Comparison of ENCODE assay signal across 11 cellular contexts in genomic region chr7:29297194-29297890, GRCh38.
DNase-seq lines count a peak whose midpoint lies in the region; ATAC-seq, FAIRE-seq and TF ChIP-seq lines count a peak whose summit lies in the region.
"Had no signal": no experiment of that assay in that cellular context is flagged by ENCODE, and none has a peak within 500 bp of the region (broad histone marks: within the 10 kb centered on the region; RNA-seq: fewer than 3 reads in every experiment).

No MANE protein-coding gene starts in this region.

- ATAC-seq in HepG2 (no peak), GM18520 (IDR thresholded peaks at IDR 0.05; ENCODE audit: unreplicated experiment) (no peak)

- CTCF ChIA-PET in SK-N-SH (lab: Yijun Ruan, JAX), result interaction anchor here (1.0 to 1.7 kb wide), 6 partner anchors 10 to 376 kb away, joined by 3 to 8 read pairs (median 4); partner anchors contain the start of gene CHN2
- CTCF ChIA-PET in HepG2 (lab: Yijun Ruan, JAX; ENCODE audit: low intra/inter-chr PET ratio, low total read pairs), result no interaction called here

- no peak overlapping the region for H3K56ac ChIP-seq in H9 (ENCODE audit: insufficient read length, low read depth, low read length)

- no peak overlapping the region for H4K91ac ChIP-seq in H9 (ENCODE audit: insufficient read length, low read depth, low read length)

- H3K79me2 ChIP-seq in H9 (ENCODE audit: insufficient read depth, low read length) (no peaks in the 10 kb centered on the region), SK-N-SH (ENCODE audit: insufficient read depth) (no peaks in the 10 kb centered on the region), HepG2 (ENCODE audit: insufficient read depth, low read length) (peaks cover 49% of the 10 kb centered on the region)

- H3K36me3 Mint-ChIP-seq in H9 (ENCODE audit: insufficient read depth in 1 of 3, low read depth in 3 of 3), result no peaks in the 10 kb centered on the region

- no peak overlapping the region for H2BK120ac ChIP-seq in H9 (ENCODE audit: low read depth, low read length, poor library complexity, severe bottlenecking)

- H3K4me1 Mint-ChIP-seq in H9, result peaks cover 66 to 73% of the 10 kb centered on the region in 2 experiments

- no peak overlapping the region for H3K4me3 ChIP-seq in SK-N-SH (ENCODE audit: low read depth in 2 of 2, low read length in 1 of 2)
- H3K4me3 ChIP-seq in HepG2 (replicated peaks in 1 of 3; ENCODE audit: insufficient read depth in 1 of 3, low read depth in 2 of 3, low read length in 3 of 3), result no peak overlapping the region

- POLR2A ChIA-PET in SK-N-SH (lab: Yijun Ruan, JAX), result no interaction called here
- POLR2A ChIA-PET in HepG2 (lab: Yijun Ruan, JAX), result no interaction called here

- no peak overlapping the region for H3T11ph ChIP-seq in H9 (ENCODE audit: low read length)

- DNase-seq in H9 (peak; percentile 76), SK-N-SH (no peak), HepG2 (ENCODE audit: low spot score) (no peak), GM03348 (ENCODE audit: low spot score) (no peak)
- no peak for DNase-seq in NK-92 treated with Interleukin-12 subunit alpha and Interleukin-12 subunit beta, amount 100 ng/mL, for 24 hours (lab: John Stamatoyannopoulos, UW)
- no peak for DNase-seq in activated CD4-positive, CD25-positive, alpha-beta regulatory T cell (lab: John Stamatoyannopoulos, UW)
- DNase-seq: NCI-H226, SW 1271 had no signal

- no peak overlapping the region for H3K4me2 ChIP-seq in H9 (ENCODE audit: insufficient read depth, insufficient read length, low read length)
- no peak overlapping the region for H3K4me2 ChIP-seq in SK-N-SH
- no peak overlapping the region for H3K4me2 ChIP-seq in HepG2 (ENCODE audit: low read depth, low read length)

- H2BK15ac ChIP-seq in H9 (ENCODE audit: low read depth, low read length), result no peak overlapping the region

- intact Hi-C loops in HepG2 (cut with micrococcal nuclease; ENCODE audit: unreplicated experiment), result no loop called here

- no peak overlapping the region; the same call in 1 of the 2 replicates for H3K14ac ChIP-seq in H9 (ENCODE audit: insufficient read depth, low read length)

- H3K18ac ChIP-seq in H9 (ENCODE audit: insufficient read length, low read depth, low read length), result no peak overlapping the region

- in situ Hi-C loops in HepG2 (cut with HindIII; ENCODE audit: extremely low pct_ligation_motif_present, low pct_unique_long_range_greater_than_20kb), result no loop called here

- no peak overlapping the region for H2AK5ac ChIP-seq in H9 (ENCODE audit: insufficient read length, low read length)

- H3K79me1 ChIP-seq in H9 (ENCODE audit: insufficient read depth, low read depth, low read length, poor library complexity, severe bottlenecking), result no peaks in the 10 kb centered on the region

- H3K23ac ChIP-seq in H9 (ENCODE audit: insufficient read length, low read depth, low read length), result no peak overlapping the region

- H4K5ac ChIP-seq in H9 (ENCODE audit: insufficient read length, low read depth, low read length), result no peak overlapping the region

- no peak for FAIRE-seq in HepG2 (lab: Jason Lieb, UNC)

- H3K27ac ChIP-seq in H9 (ENCODE audit: insufficient read length, low read depth, low read length), result no peak overlapping the region
- H3K27ac ChIP-seq in SK-N-SH (ENCODE audit: low read depth in 2 of 2, low read length in 1 of 2), result no peak overlapping the region
- H3K27ac ChIP-seq in HepG2 (ENCODE audit: extremely low read length, insufficient read depth, low read length), result no peak overlapping the region

- H3K4me1 ChIP-seq in ES-I3 (ENCODE audit: insufficient read depth, low read length), result peaks cover 32% of the 10 kb centered on the region
- H3K4me1 ChIP-seq in H9 (ENCODE audit: insufficient read depth, low read length), result peaks cover 11% of the 10 kb centered on the region; the same call in 1 of the 2 replicates
- H3K4me1 ChIP-seq in SK-N-SH (ENCODE audit: control insufficient read depth in 1 of 2, insufficient read depth in 2 of 2, low read depth in 1 of 2, low read length in 1 of 2), result peaks cover 0 to 3% of the 10 kb centered on the region in 2 experiments; a peak in 2 of 4 replicates
- peaks cover 82% of the 10 kb centered on the region for H3K4me1 ChIP-seq in HepG2 (ENCODE audit: insufficient read depth, low read length)

- H3K9me3 ChIP-seq in ES-I3 (ENCODE audit: control insufficient read depth, insufficient read depth, low read length), result no peaks in the 10 kb centered on the region
- H3K9me3 ChIP-seq in H9 (ENCODE audit: control insufficient read depth, low read depth, low read length), result no peaks in the 10 kb centered on the region
- no peaks in the 10 kb centered on the region for H3K9me3 ChIP-seq in SK-N-SH
- H3K9me3 ChIP-seq in HepG2 (ENCODE audit: low read length), result no peaks in the 10 kb centered on the region

- TF ChIP-seq EP300 in SK-N-SH (IDR thresholded peaks at IDR 0.05; ENCODE audit: borderline replicate concordance in 1 of 2, low read depth in 1 of 2, low read length in 1 of 2) (no peak), HepG2 (IDR thresholded peaks at IDR 0.05; ENCODE audit: low read depth in 2 of 2, low read length in 2 of 2) (no peak), HepG2 (CRISPR knock-in tag; IDR thresholded peaks at IDR 0.05; ENCODE audit: borderline replicate concordance) (no peak)

- no peak overlapping the region for H4K8ac ChIP-seq in H9 (replicated peaks; ENCODE audit: insufficient read length, low read depth, low read length)

- no peaks in the 10 kb centered on the region for H3K9me2 ChIP-seq in SK-N-SH

- H2BK5ac ChIP-seq in H9 (ENCODE audit: insufficient read length, low read length), result no peak overlapping the region

- H3K27me3 ChIP-seq in H9 (ENCODE audit: insufficient read depth, low read length) (no peaks in the 10 kb centered on the region), SK-N-SH (ENCODE audit: insufficient read depth) (no peaks in the 10 kb centered on the region; the same call in 1 of the 2 replicates), HepG2 (ENCODE audit: control insufficient read depth in 1 of 2, insufficient read depth in 2 of 2, low read length in 2 of 2) (no peaks in the 10 kb centered on the region)

- no peaks in the 10 kb centered on the region for H3K36me3 ChIP-seq in ES-I3 (ENCODE audit: insufficient read depth, low read length)
- no peaks in the 10 kb centered on the region for H3K36me3 ChIP-seq in SK-N-SH (replicated peaks in 1 of 2; ENCODE audit: control insufficient read depth in 1 of 2, insufficient read depth in 2 of 2, low read length in 1 of 2)
- H3K36me3 ChIP-seq in HepG2 (replicated peaks in 1 of 2; ENCODE audit: control insufficient read depth in 1 of 2, insufficient read depth in 2 of 2, low read length in 2 of 2), result peaks cover 2 to 7% of the 10 kb centered on the region in 2 experiments; a peak in 2 of 5 replicates

- H3K4me3 Mint-ChIP-seq in H9, result peak overlapping the region in 1 of 2 experiments; percentile 62; a peak in 3 of 5 replicates
- H3K4me3 Mint-ChIP-seq: nephron had no signal

- peaks cover 1% of the 10 kb centered on the region; the same call in 1 of the 2 replicates for H3K27me3 Mint-ChIP-seq in H9 (ENCODE audit: low read depth)

- WGBS in H9 (ENCODE audit: extremely low coverage, insufficient read length, low lambda C conversion rate), result no CpG with 5 or more reads among the region's 16 CpGs
- WGBS in SK-N-SH (ENCODE audit: low lambda C conversion rate), result 57% methylated on average over 16 of the region's 16 CpGs
- WGBS in HepG2 (ENCODE audit: low lambda C conversion rate), result 91% methylated on average over 16 of the region's 16 CpGs

- no peak overlapping the region for H3K4ac ChIP-seq in H9 (ENCODE audit: low read depth, low read length)

- no peaks in the 10 kb centered on the region for H3K9me3 Mint-ChIP-seq in H9
- H3K9me3 Mint-ChIP-seq: nephron had no signal

- H3F3A ChIP-seq in SK-N-SH (replicated peaks; ENCODE audit: insufficient read depth), result no peaks in the 10 kb centered on the region

- H4K20me1 ChIP-seq in H9 (ENCODE audit: control insufficient read depth, insufficient read depth, insufficient read length) (no peaks in the 10 kb centered on the region), SK-N-SH (ENCODE audit: insufficient read depth) (no peaks in the 10 kb centered on the region), HepG2 (ENCODE audit: insufficient read depth, low read length) (no peaks in the 10 kb centered on the region; the same call in 1 of the 2 replicates)

- peak overlapping the region in 2 of 3 experiments; percentile 29 to 78; a peak in 4 of 7 replicates for H3K27ac Mint-ChIP-seq in H9
- H3K27ac Mint-ChIP-seq: nephron had no signal

- TF ChIP-seq CTCF in H9 (conservative IDR thresholded peaks at IDR 0.05) (peak; percentile 81), SK-N-SH (IDR thresholded peaks at IDR 0.05) (peak; percentile 48), HepG2 (CRISPR knock-in tag; IDR thresholded peaks at IDR 0.05) (peak; percentile 34; the same call in 1 of the 2 replicates)

- no peak overlapping the region for H2BK12ac ChIP-seq in H9 (ENCODE audit: insufficient read length, low read depth, low read length)

- TF ChIP-seq POLR2A in HepG2 (IDR thresholded peaks at IDR 0.05; ENCODE audit: insufficient read depth in 1 of 2, low read depth in 2 of 2, low read length in 2 of 2), result no peak

- no peak overlapping the region for H2AFZ ChIP-seq in H9 (ENCODE audit: low read length)
- H2AFZ ChIP-seq in SK-N-SH (ENCODE audit: low read depth), result no peak overlapping the region
- H2AFZ ChIP-seq in HepG2 (ENCODE audit: low read length), result no peak overlapping the region

- H2BK20ac ChIP-seq in H9 (ENCODE audit: low read depth, low read length, poor library complexity, severe bottlenecking), result no peak overlapping the region

- BruUV-seq in HepG2 (replicated peaks; lab: Mats Ljungman, UMichigan), result no TSS peak

- no peak for TF ChIP-seq RAD21 in SK-N-SH (IDR thresholded peaks at IDR 0.05; ENCODE audit: low read length)
- no peak for TF ChIP-seq RAD21 in HepG2 (CRISPR knock-in tag; IDR thresholded peaks at IDR 0.05)

- peak overlapping the region; percentile 6; the same call in 1 of the 2 replicates for H3K9ac ChIP-seq in ES-I3 (ENCODE audit: low read depth, low read length)
- H3K9ac ChIP-seq in H9 (ENCODE audit: extremely low read depth, insufficient read length, low read length), result no peak overlapping the region
- no peak overlapping the region for H3K9ac ChIP-seq in SK-N-SH
- H3K9ac ChIP-seq in HepG2 (ENCODE audit: insufficient read depth, low read depth, low read length), result no peak overlapping the region

- H3K23me2 ChIP-seq in H9 (ENCODE audit: insufficient read length, low read depth, low read length, poor library complexity, severe bottlenecking), result no peaks in the 10 kb centered on the region
